In the genomic region with DNA sequence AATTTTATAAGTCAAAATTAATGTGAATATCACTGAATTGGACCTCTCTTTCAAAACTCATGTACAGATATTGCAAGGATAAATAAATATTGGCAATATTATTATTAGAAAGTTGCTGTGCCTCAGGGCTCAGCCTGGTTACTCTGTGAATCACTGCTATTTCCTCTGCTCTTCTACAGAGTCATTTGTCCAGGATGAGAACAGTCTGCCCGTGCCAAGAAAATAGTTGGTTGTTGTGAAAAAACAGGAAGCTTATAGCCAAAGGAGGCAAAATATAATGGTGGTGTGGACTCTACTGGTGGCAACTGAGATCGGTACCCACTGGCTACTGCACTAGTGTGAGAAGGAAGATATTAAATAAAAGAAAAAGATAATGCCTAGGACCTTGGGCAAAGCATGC, we compare ENCODE assay signal across 18 cellular contexts.
"Had no signal": no experiment of that assay in that cellular context is flagged by ENCODE, and none has a peak within 500 bp of the region (broad histone marks: within the 10 kb centered on the region; RNA-seq: fewer than 3 reads in every experiment).

No MANE protein-coding gene starts in this region.

- ATAC-seq: activated T-cell treated with anti-CD3 and anti-CD28 coated beads, Interleukin-2, amount 50 U/mL, for 4 hours; psoas muscle had no signal

- H3K9me3 Mint-ChIP-seq: activated CD4-positive, alpha-beta memory T cell treated with anti-CD3 and anti-CD28 coated beads, Interleukin-2, amount 10 ng/mL, durations not matched to agents 7 days and 5 days; activated T-cell treated with anti-CD3 and anti-CD28 coated beads, Interleukin-2, amount 50 U/mL, for 4 hours; neural progenitor cell; stimulated activated naive CD8-positive, alpha-beta T cell treated with anti-CD3 and anti-CD28 coated beads, Interleukin-15, Interleukin-2, amounts not matched to agents 100 ng/mL and 50 ng/mL, for 24 hours; type B pancreatic cell had no signal

- H3K36me3 Mint-ChIP-seq: neural progenitor cell, type B pancreatic cell had no signal

- H3K4me1 Mint-ChIP-seq: activated CD4-positive, alpha-beta memory T cell treated with anti-CD3 and anti-CD28 coated beads, Interleukin-2, amount 10 ng/mL, durations not matched to agents 7 days and 5 days; neural progenitor cell had no signal

- H3K27me3 Mint-ChIP-seq: activated CD4-positive, alpha-beta memory T cell treated with anti-CD3 and anti-CD28 coated beads, Interleukin-2, amount 10 ng/mL, durations not matched to agents 7 days and 5 days; stimulated activated naive CD8-positive, alpha-beta T cell treated with anti-CD3 and anti-CD28 coated beads, Interleukin-15, Interleukin-2, amounts not matched to agents 100 ng/mL and 50 ng/mL, for 24 hours; type B pancreatic cell had no signal

- H3K4me3 Mint-ChIP-seq: activated CD4-positive, alpha-beta memory T cell treated with anti-CD3 and anti-CD28 coated beads, Interleukin-2, amount 10 ng/mL, durations not matched to agents 7 days and 5 days; activated T-cell treated with anti-CD3 and anti-CD28 coated beads, Interleukin-2, amount 50 U/mL, for 4 hours; neural progenitor cell; stimulated activated naive CD8-positive, alpha-beta T cell treated with anti-CD3 and anti-CD28 coated beads, Interleukin-15, Interleukin-2, amounts not matched to agents 100 ng/mL and 50 ng/mL, for 24 hours; type B pancreatic cell had no signal

- H3K27ac ChIP-seq: coronary artery, epithelial cell of prostate, neural progenitor cell, psoas muscle, right lobe of liver had no signal

- H3K27ac Mint-ChIP-seq: activated CD4-positive, alpha-beta memory T cell treated with anti-CD3 and anti-CD28 coated beads, Interleukin-2, amount 10 ng/mL, durations not matched to agents 7 days and 5 days; neural progenitor cell; stimulated activated naive CD8-positive, alpha-beta T cell treated with anti-CD3 and anti-CD28 coated beads, Interleukin-15, Interleukin-2, amounts not matched to agents 100 ng/mL and 50 ng/mL, for 24 hours; type B pancreatic cell had no signal

- DNase-seq: activated CD4-positive, alpha-beta memory T cell treated with anti-CD3 and anti-CD28 coated beads, Interleukin-2, amount 10 ng/mL, durations not matched to agents 7 days and 5 days; activated CD4-positive, alpha-beta T cell treated with anti-CD3 and anti-CD28 coated beads for 4 hours; activated effector memory CD4-positive, alpha-beta T cell treated with Interleukin-2 at 50 U/mL for 16 hours; activated naive CD4-positive, alpha-beta T cell treated with anti-CD3 and anti-CD28 coated beads, Interleukin-2, amount 50 U/mL, for 16 hours; activated T-cell treated with anti-CD3 and anti-CD28 coated beads, Interleukin-2, amount 50 U/mL, for 4 hours; amniotic stem cell; central memory CD4-positive, alpha-beta T cell; effector CD8-positive, alpha-beta T cell; foreskin melanocyte; midbrain; psoas muscle; right lobe of liver; T-helper 2 cell had no signal
